In genomic region chr6:100230976-100231316, GRCh38 we compare ENCODE assay signal across 15 cellular contexts.
DNase-seq lines count a peak whose midpoint lies in the region; ATAC-seq and TF ChIP-seq lines count a peak whose summit lies in the region.
"Had no signal": no experiment of that assay in that cellular context is flagged by ENCODE, and none has a peak within 500 bp of the region (broad histone marks: within the 10 kb centered on the region; RNA-seq: fewer than 3 reads in every experiment).

No MANE protein-coding gene starts in this region.

- DNase-seq in natural killer cell treated with Interleukin-12 subunit alpha and Interleukin-12 subunit beta and Interleukin-15 and Interleukin-18, amount 100 ng/mL, for 72 hours (ENCODE audit: low spot score) = no peak
- no peak for DNase-seq in natural killer cell
- no peak for DNase-seq in glutamatergic neuron
- no peak for DNase-seq in hypothalamus (lab: John Stamatoyannopoulos, UW)
- DNase-seq in glomerular visceral epithelial cell (ENCODE audit: extremely low spot score) = no peak
- DNase-seq: ACHN; activated naive CD8-positive, alpha-beta T cell treated with anti-CD3 and anti-CD28 coated beads for 36 hours; Caco-2; cerebellar nuclear complex; NCI-H2171; occipital lobe had no signal

- no peaks in the 10 kb centered on the region for H3K9me3 Mint-ChIP-seq in natural killer cell treated with Interleukin-12 subunit alpha and Interleukin-12 subunit beta and Interleukin-15 and Interleukin-18, amount 100 ng/mL, for 72 hours
- H3K9me3 Mint-ChIP-seq in natural killer cell (no peaks in the 10 kb centered on the region), glutamatergic neuron (ENCODE audit: unreplicated experiment) (peaks cover 8% of the 10 kb centered on the region)
- no peaks in the 10 kb centered on the region for H3K9me3 Mint-ChIP-seq in activated T-helper 17 cell treated with anti-CD3 and anti-CD28 coated beads, Interleukin-2, amount 50 U/mL, for 72 hours
- H3K9me3 Mint-ChIP-seq: activated naive CD8-positive, alpha-beta T cell treated with anti-CD3 and anti-CD28 coated beads for 36 hours; memory B cell had no signal

- peak overlapping the region; percentile 83 for H3K4me3 Mint-ChIP-seq in natural killer cell treated with Interleukin-12 subunit alpha and Interleukin-12 subunit beta and Interleukin-15 and Interleukin-18, amount 100 ng/mL, for 72 hours
- H3K4me3 Mint-ChIP-seq in natural killer cell (no peak overlapping the region), glutamatergic neuron (ENCODE audit: unreplicated experiment) (no peak overlapping the region)
- H3K4me3 Mint-ChIP-seq in activated T-helper 17 cell treated with anti-CD3 and anti-CD28 coated beads, Interleukin-2, amount 50 U/mL, for 72 hours = peak overlapping the region; percentile 33
- H3K4me3 Mint-ChIP-seq: activated naive CD8-positive, alpha-beta T cell treated with anti-CD3 and anti-CD28 coated beads for 36 hours; memory B cell had no signal

- peaks cover 4 to 26% of the 10 kb centered on the region in 2 donors for H3K4me1 Mint-ChIP-seq in natural killer cell treated with Interleukin-12 subunit alpha and Interleukin-12 subunit beta and Interleukin-15 and Interleukin-18, amount 100 ng/mL, for 72 hours (ENCODE audit: low read depth in 2 of 2)
- H3K4me1 Mint-ChIP-seq in natural killer cell = peaks cover 0 to 4% of the 10 kb centered on the region in 2 donors
- H3K4me1 Mint-ChIP-seq in activated T-helper 17 cell treated with anti-CD3 and anti-CD28 coated beads, Interleukin-2, amount 50 U/mL, for 72 hours = no peaks in the 10 kb centered on the region
- peaks cover 25% of the 10 kb centered on the region for H3K4me1 Mint-ChIP-seq in glutamatergic neuron (ENCODE audit: low read depth, unreplicated experiment)

- intact Hi-C loops in natural killer cell (cut with micrococcal nuclease) = no loop called here

- H3K27ac Mint-ChIP-seq in natural killer cell treated with Interleukin-12 subunit alpha and Interleukin-12 subunit beta and Interleukin-15 and Interleukin-18, amount 100 ng/mL, for 72 hours = peak overlapping the region in 1 of 2 donors; percentile 92
- H3K27ac Mint-ChIP-seq in natural killer cell (no peak overlapping the region), glutamatergic neuron (ENCODE audit: unreplicated experiment) (peak overlapping the region; percentile 98)
- peak overlapping the region; percentile 76 for H3K27ac Mint-ChIP-seq in activated T-helper 17 cell treated with anti-CD3 and anti-CD28 coated beads, Interleukin-2, amount 50 U/mL, for 72 hours
- H3K27ac Mint-ChIP-seq: activated naive CD8-positive, alpha-beta T cell treated with anti-CD3 and anti-CD28 coated beads for 36 hours; memory B cell had no signal

- H3K36me3 Mint-ChIP-seq in natural killer cell treated with Interleukin-12 subunit alpha and Interleukin-12 subunit beta and Interleukin-15 and Interleukin-18, amount 100 ng/mL, for 72 hours = peaks cover 6% of the 10 kb centered on the region
- H3K36me3 Mint-ChIP-seq in natural killer cell = no peaks in the 10 kb centered on the region
- no peaks in the 10 kb centered on the region for H3K36me3 Mint-ChIP-seq in activated T-helper 17 cell treated with anti-CD3 and anti-CD28 coated beads, Interleukin-2, amount 50 U/mL, for 72 hours (ENCODE audit: low read depth)
- H3K36me3 Mint-ChIP-seq in glutamatergic neuron (ENCODE audit: unreplicated experiment) = no peaks in the 10 kb centered on the region
- H3K36me3 Mint-ChIP-seq: activated naive CD8-positive, alpha-beta T cell treated with anti-CD3 and anti-CD28 coated beads for 36 hours; memory B cell had no signal

- peak in 1 of 2 donors; percentile 48 for ATAC-seq in natural killer cell treated with Interleukin-12 subunit alpha and Interleukin-12 subunit beta and Interleukin-15 and Interleukin-18, amount 100 ng/mL, for 72 hours
- ATAC-seq in natural killer cell (no peak), HG03039 (IDR thresholded peaks at IDR 0.05; ENCODE audit: unreplicated experiment) (no peak), GM18867 (IDR thresholded peaks at IDR 0.05; ENCODE audit: unreplicated experiment) (no peak)
- ATAC-seq in activated T-helper 17 cell treated with anti-CD3 and anti-CD28 coated beads, Interleukin-2, amount 50 U/mL, for 72 hours (replicated peaks) = peak; percentile 60

- no peak for TF ChIP-seq CTCF in natural killer cell (IDR thresholded peaks at IDR 0.05)
- no peak for TF ChIP-seq CTCF in glutamatergic neuron (IDR thresholded peaks at IDR 0.05; ENCODE audit: partially characterized antibody, unreplicated experiment)

- peaks cover 0 to 5% of the 10 kb centered on the region in 2 donors for H3K27me3 Mint-ChIP-seq in natural killer cell treated with Interleukin-12 subunit alpha and Interleukin-12 subunit beta and Interleukin-15 and Interleukin-18, amount 100 ng/mL, for 72 hours
- H3K27me3 Mint-ChIP-seq in natural killer cell (ENCODE audit: low read depth in 2 of 2) (no peaks in the 10 kb centered on the region), glutamatergic neuron (ENCODE audit: unreplicated experiment) (peaks cover 3% of the 10 kb centered on the region)
- peaks cover 18% of the 10 kb centered on the region for H3K27me3 Mint-ChIP-seq in activated T-helper 17 cell treated with anti-CD3 and anti-CD28 coated beads, Interleukin-2, amount 50 U/mL, for 72 hours

Comparison
In these comparisons a context has a peak if more than half of its experiments do, and no peak if none do; other contexts are left out.
1. H3K4me3 Mint-ChIP-seq: peak in natural killer cell treated with Interleukin-12 subunit alpha and Interleukin-12 subunit beta and Interleukin-15 and Interleukin-18, amount 100 ng/mL, for 72 hours (single experiment) and activated T-helper 17 cell treated with anti-CD3 and anti-CD28 coated beads, Interleukin-2, amount 50 U/mL, for 72 hours (single experiment); none in natural killer cell (single experiment) and glutamatergic neuron (single experiment).
2. H3K27ac Mint-ChIP-seq: peak in activated T-helper 17 cell treated with anti-CD3 and anti-CD28 coated beads, Interleukin-2, amount 50 U/mL, for 72 hours (single experiment) and glutamatergic neuron (single experiment); none in natural killer cell (0 of 2).